Comparison of ENCODE assay signal across 9 cellular contexts in genomic region chr6:136920216-136920857, GRCh38. TPM values are rescaled to one million over a fixed set of nuclear protein-coding genes. Genes with fewer than 3 reads are reported as not detected.
A peak's percentile ranks its signal among the peaks of the same experiment; 100 is the strongest.
DNase-seq lines count a peak whose midpoint lies in the region; ATAC-seq, FAIRE-seq and TF ChIP-seq lines count a peak whose summit lies in the region.
"Had no signal": no experiment of that assay in that cellular context is flagged by ENCODE, and none has a peak within 500 bp of the region (broad histone marks: within the 10 kb centered on the region; RNA-seq: fewer than 3 reads in every experiment).

No MANE protein-coding gene starts in this region.

- in situ Hi-C loops in K562 (cut with MboI) = no loop called here

- ATAC-seq in K562 (no peak), GM21529 (IDR thresholded peaks at IDR 0.05; ENCODE audit: unreplicated experiment) (no peak), upper lobe of left lung (ENCODE audit: low FRiP score in 2 of 2) (no peak)
- ATAC-seq in naive thymus-derived CD8-positive, alpha-beta T cell = peak; percentile 13 to 27

- H3K36me3 ChIP-seq in HEK293 (ENCODE audit: control insufficient read depth in 2 of 2, insufficient read depth in 1 of 2, low read length in 2 of 2) (peaks cover 0 to 11% of the 10 kb centered on the region in 2 experiments; a peak in 1 of 3 replicates), K562 (ENCODE audit: control insufficient read depth, insufficient read depth, low read length) (no peaks in the 10 kb centered on the region), upper lobe of left lung (no peaks in the 10 kb centered on the region)

- H3K27ac ChIP-seq in HEK293 (ENCODE audit: extremely low read depth, low read depth, low read length) = no peak overlapping the region
- H3K27ac ChIP-seq in K562 (ENCODE audit: extremely low read depth, low read depth, low read length) = no peak overlapping the region
- no peak overlapping the region for H3K27ac ChIP-seq in upper lobe of left lung

- peak overlapping the region; percentile 65 to 90 (median 84) for H3K4me3 Mint-ChIP-seq in naive thymus-derived CD8-positive, alpha-beta T cell

- TF ChIP-seq POLR2A in K562 (conservative IDR thresholded peaks at IDR 0.05) (no peak), upper lobe of left lung (IDR thresholded peaks at IDR 0.05) (no peak)

- no peak for TF ChIP-seq RAD21 in K562 (CRISPR knock-in tag; conservative IDR thresholded peaks at IDR 0.05 in 1 of 2, IDR thresholded peaks at IDR 0.05 in 1 of 2)

- peaks cover 15 to 61% (median 41%) of the 10 kb centered on the region in 5 donors for H3K27me3 Mint-ChIP-seq in naive thymus-derived CD8-positive, alpha-beta T cell

- H3K9me3 Mint-ChIP-seq in naive thymus-derived CD8-positive, alpha-beta T cell = no peaks in the 10 kb centered on the region

- H3K36me3 Mint-ChIP-seq in naive thymus-derived CD8-positive, alpha-beta T cell = peaks cover 4 to 23% (median 15%) of the 10 kb centered on the region in 3 donors

- CTCF ChIA-PET in HEK293 (lab: Yijun Ruan, JAX) (interaction anchor here (1.1 kb wide), 1 partner anchor 43 kb away, joined by 4 read pairs; no protein-coding TSS in a partner anchor), K562 (lab: Yijun Ruan, JAX; ENCODE audit: low intra/inter-chr PET ratio) (no interaction called here)

- POLR2A ChIA-PET in HEK293 (lab: Yijun Ruan, JAX) = no interaction called here
- POLR2A ChIA-PET in K562 (lab: Yijun Ruan, JAX) = no interaction called here
- POLR2A ChIA-PET in naive thymus-derived CD8-positive, alpha-beta T cell (lab: Charles Lee) = no interaction called here

- no peaks in the 10 kb centered on the region for H3K9me1 ChIP-seq in K562 (ENCODE audit: control insufficient read depth, insufficient read depth, low read length)

- H3K4me1 Mint-ChIP-seq in naive thymus-derived CD8-positive, alpha-beta T cell = peaks cover 12 to 39% (median 31%) of the 10 kb centered on the region in 4 donors

- H3K4me3 ChIP-seq in HEK293 (ENCODE audit: low read depth, low read length) (no peak overlapping the region), K562 (no peak overlapping the region), upper lobe of left lung (peak overlapping the region in 2 of 4 donors; percentile 48 to 51)

- no peak overlapping the region for H3K9ac ChIP-seq in K562 (ENCODE audit: insufficient read depth in 1 of 2, low read depth in 2 of 2, low read length in 2 of 2)

- peak; percentile 19 for FAIRE-seq in K562 (lab: Jason Lieb, UNC)
- FAIRE-seq: endometrium had no signal

- H4K20me1 ChIP-seq in K562 (replicated peaks; ENCODE audit: control insufficient read depth, insufficient read depth, low read length) = no peaks in the 10 kb centered on the region

- 24% methylated on average over 16 of the region's 16 CpGs for WGBS in K562 (ENCODE audit: insufficient coverage, low coverage, missing lambda C conversion rate)
- 10 to 15% methylated on average over 16 of the region's 16 CpGs for WGBS in upper lobe of left lung, 2 donors

- H3K79me2 ChIP-seq in K562 (ENCODE audit: control insufficient read depth, insufficient read depth, low read length) = no peaks in the 10 kb centered on the region

- H3K9me3 ChIP-seq in HEK293 (ENCODE audit: control insufficient read depth, insufficient read depth, low read depth, low read length) = no peaks in the 10 kb centered on the region
- no peaks in the 10 kb centered on the region for H3K9me3 ChIP-seq in K562 (replicated peaks; ENCODE audit: control insufficient read depth, insufficient read depth, low read depth, low read length)
- H3K9me3 ChIP-seq in upper lobe of left lung = no peaks in the 10 kb centered on the region

- H3K27me3 ChIP-seq in K562 (ENCODE audit: control insufficient read depth in 2 of 2, insufficient read depth in 2 of 2, low read length in 2 of 2) (peaks cover 7 to 39% of the 10 kb centered on the region in 2 experiments; a peak in 3 of 5 replicates), upper lobe of left lung (peaks cover 0 to 44% (median 31%) of the 10 kb centered on the region in 4 donors)

- TF ChIP-seq CTCF in HEK293 (tag by site-specific recombination; IDR thresholded peaks at IDR 0.05) (no peak), K562 (IDR thresholded peaks at IDR 0.05 in 2 of 3, conservative IDR thresholded peaks at IDR 0.05 in 1 of 3; ENCODE audit: insufficient read depth in 2 of 3, low read depth in 1 of 3, low read length in 3 of 3) (no peak), upper lobe of left lung (IDR thresholded peaks at IDR 0.05) (no peak)

- DNase-seq in CD1c-positive myeloid dendritic cell (ENCODE audit: extremely low spot score) (peak; percentile 10), K562 (ENCODE audit: extremely low read depth in 1 of 4, low spot score in 3 of 4) (no peak), iPS-NIHi11 (ENCODE audit: low spot score) (no peak), upper lobe of left lung (no peak), NCI-H2227 (lab: John Stamatoyannopoulos, UW; ENCODE audit: unreplicated experiment) (no peak)
- no peak for DNase-seq in naive thymus-derived CD8-positive, alpha-beta T cell

- no peak for TF ChIP-seq EP300 in K562 (IDR thresholded peaks at IDR 0.05; ENCODE audit: low read length)
- no peak for TF ChIP-seq EP300 in upper lobe of left lung (IDR thresholded peaks at IDR 0.05)

- H3K4me1 ChIP-seq in HEK293 (ENCODE audit: control insufficient read depth, insufficient read depth, low read length) (no peaks in the 10 kb centered on the region; the same call in 1 of the 2 replicates), K562 (replicated peaks in 1 of 2; ENCODE audit: control insufficient read depth in 2 of 2, insufficient read depth in 2 of 2, low read length in 2 of 2) (peaks cover 0 to 31% of the 10 kb centered on the region in 2 experiments; a peak in 2 of 5 replicates), upper lobe of left lung (peaks cover 31 to 40% (median 37%) of the 10 kb centered on the region in 4 donors)

- no TSS peak for BruUV-seq in K562 (replicated peaks; lab: Mats Ljungman, UMichigan)

- H3K27ac Mint-ChIP-seq in naive thymus-derived CD8-positive, alpha-beta T cell = no peak overlapping the region

- H2AFZ ChIP-seq in K562 (ENCODE audit: low read depth, low read length) = no peak overlapping the region

- H3K4me2 ChIP-seq in K562 (ENCODE audit: insufficient read depth, low read length) = no peak overlapping the region

- intact Hi-C loops in K562 (cut with micrococcal nuclease) = loop anchor here (10.0 kb wide), 2 partner anchors 336 to 366 kb away; partner anchors contain the start of gene MAP7

TF ChIP-seq in HEK293, 187 proteins besides CTCF, POLR2A, EP300 and RAD21:
- TF ChIP-seq BCL6B (tag by site-specific recombination; IDR thresholded peaks at IDR 0.05) (peak; percentile 90), ZSCAN16 (tag by site-specific recombination; IDR thresholded peaks at IDR 0.05) (no peak)

TF ChIP-seq in K562, 482 proteins besides CTCF, POLR2A, EP300 and RAD21:
- no peak for TF ChIP-seq TARDBP (IDR thresholded peaks at IDR 0.05)
- no peak for TF ChIP-seq FOXK1 (CRISPR knock-in tag; IDR thresholded peaks at IDR 0.05; ENCODE audit: borderline replicate concordance)
- no peak for TF ChIP-seq U2AF2 (optimal IDR thresholded peaks at IDR 0.05; ENCODE audit: low read depth, low read length)
- no peak for TF ChIP-seq MEIS2 (IDR thresholded peaks at IDR 0.05; ENCODE audit: partially characterized antibody)
- no peak for TF ChIP-seq HOMEZ (CRISPR knock-in tag; IDR thresholded peaks at IDR 0.05)
- no peak for TF ChIP-seq NCOA1 (IDR thresholded peaks at IDR 0.05; ENCODE audit: low read depth)
- TF ChIP-seq RBM14 (IDR thresholded peaks at IDR 0.05; ENCODE audit: borderline replicate concordance, insufficient read depth, low read depth, low read length) = no peak

RNA-seq across cellular contexts. Expression of gene SLC35D3, which starts 1.8 kb away (rescaled TPM):
- total RNA-seq in K562 (2011; cell fraction: chromatin; rRNA removed; ENCODE audit: low replicate concordance) = not detected in 2 replicates
- not detected in 2 replicates for total RNA-seq in K562 (2011; cell fraction: nucleolus; rRNA removed)
- total RNA-seq in K562 (2011; cell fraction: nucleoplasm; rRNA removed) = not detected in 2 replicates
- not detected in 2 replicates for total RNA-seq in K562 (2014; rRNA removed)
- not detected in 2 replicates for total RNA-seq in K562 (2014; rRNA removed; fragmentation: Illumina TruSeq; extraction: Trizol)
- not detected in 2 replicates for total RNA-seq in K562 (2015; rRNA removed; fragmentation: Illumina TruSeq; extraction: Trizol)
- not detected in 2 replicates for total RNA-seq in K562 (2021)
- not detected in 2 replicates for polyA plus RNA-seq in K562 (2011; rRNA removed)
- polyA plus RNA-seq in K562 (2011; cell fraction: cytosol; rRNA removed) = not detected in 2 replicates
- not detected in 2 replicates for polyA plus RNA-seq in K562 (2011; cell fraction: nucleus; rRNA removed)
- 0.06 TPM in 1 of 2 replicates, not detected in the other for polyA plus RNA-seq in K562 (2012)
- polyA plus RNA-seq in K562 (2014; fragmentation: Illumina TruSeq; extraction: Trizol) = not detected in 2 replicates
- not detected for polyA plus RNA-seq in K562 (2014; fragmentation: Nextera tagmentation; extraction: Ambion mirVana)
- not detected in 2 replicates for polyA plus RNA-seq in K562 (2014; rRNA removed)
- polyA minus RNA-seq in K562 (2011; rRNA and poly(A)+ RNA removed) = not detected in 2 replicates
- not detected in 2 replicates for polyA minus RNA-seq in K562 (2011; cell fraction: cytosol; rRNA and poly(A)+ RNA removed)
- not detected in 2 replicates for polyA minus RNA-seq in K562 (2011; cell fraction: nucleus; rRNA and poly(A)+ RNA removed)
- not detected for total RNA-seq in naive thymus-derived CD8-positive, alpha-beta T cell
- not detected for polyA plus RNA-seq in naive thymus-derived CD8-positive, alpha-beta T cell
- under 1 TPM in 1 of 6 donors, not detected in 5; 0.13 TPM for total RNA-seq in upper lobe of left lung

Comparison
In these comparisons a context has a peak if more than half of its experiments do, and no peak if none do; other contexts are left out.
1. ATAC-seq: peak in naive thymus-derived CD8-positive, alpha-beta T cell (2 of 2); none in K562 (single experiment), GM21529 (single experiment) and upper lobe of left lung (0 of 2).